9 cellular contexts compared by ENCODE assay signal in genomic region chr10:34739915-34740314, GRCh38.
DNase-seq lines count a peak whose midpoint lies in the region; ATAC-seq and TF ChIP-seq lines count a peak whose summit lies in the region.
"Had no signal": no experiment of that assay in that cellular context is flagged by ENCODE, and none has a peak within 500 bp of the region (broad histone marks: within the 10 kb centered on the region; RNA-seq: fewer than 3 reads in every experiment).

No MANE protein-coding gene starts in this region.

- no peak overlapping the region for H2BK15ac ChIP-seq in H9 (ENCODE audit: low read depth, low read length)

- H3K36me3 ChIP-seq in neural progenitor cell: no peaks in the 10 kb centered on the region

- no peaks in the 10 kb centered on the region for H3K23me2 ChIP-seq in H9 (ENCODE audit: insufficient read length, low read depth, low read length, poor library complexity, severe bottlenecking)

- DNase-seq in H9 (peak; percentile 92), NCI-H69 (lab: John Stamatoyannopoulos, UW) (peak; percentile 92), epithelial cell of proximal tubule (ENCODE audit: low read depth) (no peak), neural progenitor cell (ENCODE audit: low spot score) (peak; percentile 87), mesenteric fat pad (ENCODE audit: low spot score) (no peak), lower leg skin (ENCODE audit: low spot score in 2 of 2) (no peak)

- H3K79me2 ChIP-seq in H9 (ENCODE audit: insufficient read depth, low read length) (peaks cover 28% of the 10 kb centered on the region; the same call in 1 of the 2 replicates), neural progenitor cell (ENCODE audit: low read depth) (peaks cover 100% of the 10 kb centered on the region)

- no peak overlapping the region for H4K8ac ChIP-seq in H9 (replicated peaks; ENCODE audit: insufficient read length, low read depth, low read length)

- H3K27ac Mint-ChIP-seq in H9 (peak overlapping the region; percentile 91 to 95 (median 95); a peak in 6 of 7 replicates), neural progenitor cell (peak overlapping the region; percentile 50)

- ATAC-seq in GM18867 (IDR thresholded peaks at IDR 0.05; ENCODE audit: unreplicated experiment) (no peak), HG03439 (IDR thresholded peaks at IDR 0.05; ENCODE audit: unreplicated experiment) (no peak)

- TF ChIP-seq CTCF in H9 (conservative IDR thresholded peaks at IDR 0.05): no peak
- no peak for TF ChIP-seq CTCF in epithelial cell of proximal tubule (conservative IDR thresholded peaks at IDR 0.05; ENCODE audit: low read depth, low read length)
- TF ChIP-seq CTCF in neural progenitor cell (IDR thresholded peaks at IDR 0.05): no peak
- no peak for TF ChIP-seq CTCF in lower leg skin (IDR thresholded peaks at IDR 0.05)

- H3K4me2 ChIP-seq in H9 (ENCODE audit: insufficient read depth, insufficient read length, low read length) (peak overlapping the region; percentile 22), neural progenitor cell (peak overlapping the region; percentile 77)

- peaks cover 41% of the 10 kb centered on the region for H3F3A ChIP-seq in neural progenitor cell (ENCODE audit: low read depth)

- H3K4me3 ChIP-seq in epithelial cell of proximal tubule (ENCODE audit: low read depth, low read length) (peak overlapping the region; percentile 34), neural progenitor cell (peak overlapping the region; percentile 40), lower leg skin (ENCODE audit: low read depth, poor library complexity, severe bottlenecking) (no peak overlapping the region)

- H2AFZ ChIP-seq in H9 (ENCODE audit: low read length): no peak overlapping the region
- no peak overlapping the region for H2AFZ ChIP-seq in neural progenitor cell (replicated peaks)

- H2BK20ac ChIP-seq in H9 (ENCODE audit: low read depth, low read length, poor library complexity, severe bottlenecking): no peak overlapping the region

- H3K36me3 Mint-ChIP-seq in H9 (ENCODE audit: insufficient read depth in 1 of 3, low read depth in 3 of 3): no peaks in the 10 kb centered on the region
- no peaks in the 10 kb centered on the region for H3K36me3 Mint-ChIP-seq in neural progenitor cell

- H3K4me3 Mint-ChIP-seq in H9 (peak overlapping the region; percentile 45 to 75), neural progenitor cell (peak overlapping the region; percentile 81)
- H3K4me3 Mint-ChIP-seq: IgD-negative memory B cell had no signal

- no peak overlapping the region for H3K4ac ChIP-seq in H9 (ENCODE audit: low read depth, low read length)

- H3K9me3 ChIP-seq in H9 (ENCODE audit: control insufficient read depth, low read depth, low read length): no peaks in the 10 kb centered on the region
- H3K9me3 ChIP-seq in neural progenitor cell (ENCODE audit: low read depth): no peaks in the 10 kb centered on the region

- H4K20me1 ChIP-seq in H9 (ENCODE audit: control insufficient read depth, insufficient read depth, insufficient read length) (no peaks in the 10 kb centered on the region), neural progenitor cell (ENCODE audit: low read depth) (peaks cover 84% of the 10 kb centered on the region)

- H3K27me3 ChIP-seq in H9 (ENCODE audit: insufficient read depth, low read length) (no peaks in the 10 kb centered on the region; the same call in 1 of the 2 replicates), neural progenitor cell (no peaks in the 10 kb centered on the region)

- TF ChIP-seq POLR2A in lower leg skin (IDR thresholded peaks at IDR 0.05): no peak

- H3K4me1 Mint-ChIP-seq in H9 (peaks cover 58% of the 10 kb centered on the region in 2 experiments), neural progenitor cell (peaks cover 61% of the 10 kb centered on the region)

- no peak overlapping the region for H3K56ac ChIP-seq in H9 (ENCODE audit: insufficient read length, low read depth, low read length)

- H3K18ac ChIP-seq in H9 (ENCODE audit: insufficient read length, low read depth, low read length): no peak overlapping the region

- H3K79me1 ChIP-seq in H9 (ENCODE audit: insufficient read depth, low read depth, low read length, poor library complexity, severe bottlenecking): peaks cover 15% of the 10 kb centered on the region

- H2BK12ac ChIP-seq in H9 (ENCODE audit: insufficient read length, low read depth, low read length): no peak overlapping the region

- H3K14ac ChIP-seq in H9 (ENCODE audit: insufficient read depth, low read length): no peak overlapping the region

- intact Hi-C loops in lower leg skin (cut with DNase I; ENCODE audit: low total_unique reads): no loop called here

- no peak overlapping the region for H2BK5ac ChIP-seq in H9 (ENCODE audit: insufficient read length, low read length)

- H4K91ac ChIP-seq in H9 (ENCODE audit: insufficient read length, low read depth, low read length): no peak overlapping the region

- H3K4me1 ChIP-seq in H9 (ENCODE audit: insufficient read depth, low read length) (peaks cover 13% of the 10 kb centered on the region), neural progenitor cell (peaks cover 33% of the 10 kb centered on the region)

- no peak overlapping the region for H2BK120ac ChIP-seq in H9 (ENCODE audit: low read depth, low read length, poor library complexity, severe bottlenecking)

- H3K27ac ChIP-seq in H9 (ENCODE audit: insufficient read length, low read depth, low read length) (no peak overlapping the region), neural progenitor cell (no peak overlapping the region)

- no CpG with 5 or more reads among the region's 9 CpGs for WGBS in H9 (ENCODE audit: extremely low coverage, insufficient read length, low lambda C conversion rate)
- WGBS in lower leg skin, 2 donors: 5 to 7% methylated on average over 9 of the region's 9 CpGs

- H3K27me3 Mint-ChIP-seq in H9 (ENCODE audit: low read depth) (no peaks in the 10 kb centered on the region), neural progenitor cell (ENCODE audit: insufficient read depth, low read depth) (no peaks in the 10 kb centered on the region)
- H3K27me3 Mint-ChIP-seq: IgD-negative memory B cell had no signal

- no peaks in the 10 kb centered on the region; a peak in 1 of 5 replicates for H3K9me3 Mint-ChIP-seq in H9
- H3K9me3 Mint-ChIP-seq in neural progenitor cell: no peaks in the 10 kb centered on the region
- H3K9me3 Mint-ChIP-seq: IgD-negative memory B cell had no signal

- H3K23ac ChIP-seq in H9 (ENCODE audit: insufficient read length, low read depth, low read length): no peak overlapping the region

- H2AK5ac ChIP-seq in H9 (ENCODE audit: insufficient read length, low read length): no peak overlapping the region

- H3T11ph ChIP-seq in H9 (ENCODE audit: low read length): no peak overlapping the region

- H4K5ac ChIP-seq in H9 (ENCODE audit: insufficient read length, low read depth, low read length): no peak overlapping the region

- no peak overlapping the region for H3K9ac ChIP-seq in H9 (ENCODE audit: extremely low read depth, insufficient read length, low read length)
- H3K9ac ChIP-seq in neural progenitor cell: no peak overlapping the region

Comparison
In these comparisons a context has a peak if more than half of its experiments do, and no peak if none do; other contexts are left out.
1. DNase-seq: peak in H9 (single experiment), NCI-H69 (single experiment) and neural progenitor cell (single experiment); none in epithelial cell of proximal tubule (single experiment), mesenteric fat pad (single experiment) and lower leg skin (0 of 2).